1 cellular context compared by ENCODE assay signal in genomic region chr2:7031424-7032245, GRCh38.
TF ChIP-seq lines count a peak whose summit lies in the region.

No MANE protein-coding gene starts in this region.

TF ChIP-seq in HepG2, 621 proteins besides CTCF, POLR2A, EP300 and RAD21 (continued from another document and continues in another):
- no peak for TF ChIP-seq NONO (IDR thresholded peaks at IDR 0.05)
- TF ChIP-seq NONO (CRISPR knock-in tag; conservative IDR thresholded peaks at IDR 0.05): peak; percentile 96
- TF ChIP-seq KDM2A (CRISPR knock-in tag; IDR thresholded peaks at IDR 0.05; ENCODE audit: borderline replicate concordance, low read depth): peak; percentile 91
- peak; percentile 97 for TF ChIP-seq ZNF644 (CRISPR knock-in tag; IDR thresholded peaks at IDR 0.05; ENCODE audit: low read depth)
- TF ChIP-seq, protein P1, sequence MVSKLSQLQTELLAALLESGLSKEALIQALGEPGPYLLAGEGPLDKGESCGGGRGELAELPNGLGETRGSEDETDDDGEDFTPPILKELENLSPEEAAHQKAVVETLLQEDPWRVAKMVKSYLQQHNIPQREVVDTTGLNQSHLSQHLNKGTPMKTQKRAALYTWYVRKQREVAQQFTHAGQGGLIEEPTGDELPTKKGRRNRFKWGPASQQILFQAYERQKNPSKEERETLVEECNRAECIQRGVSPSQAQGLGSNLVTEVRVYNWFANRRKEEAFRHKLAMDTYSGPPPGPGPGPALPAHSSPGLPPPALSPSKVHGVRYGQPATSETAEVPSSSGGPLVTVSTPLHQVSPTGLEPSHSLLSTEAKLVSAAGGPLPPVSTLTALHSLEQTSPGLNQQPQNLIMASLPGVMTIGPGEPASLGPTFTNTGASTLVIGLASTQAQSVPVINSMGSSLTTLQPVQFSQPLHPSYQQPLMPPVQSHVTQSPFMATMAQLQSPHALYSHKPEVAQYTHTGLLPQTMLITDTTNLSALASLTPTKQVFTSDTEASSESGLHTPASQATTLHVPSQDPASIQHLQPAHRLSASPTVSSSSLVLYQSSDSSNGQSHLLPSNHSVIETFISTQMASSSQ (IDR thresholded peaks at IDR 0.05; ENCODE audit: low read depth): peak; percentile 45; the same call in 1 of the 2 replicates
- TF ChIP-seq, protein P1 (CRISPR knock-in tag; IDR thresholded peaks at IDR 0.05; ENCODE audit: borderline replicate concordance): peak; percentile 54; the same call in 1 of the 2 replicates
- no peak for TF ChIP-seq SP4 (CRISPR knock-in tag; IDR thresholded peaks at IDR 0.05)
- TF ChIP-seq CBX2 (IDR thresholded peaks at IDR 0.05; ENCODE audit: low read depth, low read length): no peak
- no peak for TF ChIP-seq CBX2 (CRISPR knock-in tag; IDR thresholded peaks at IDR 0.05; ENCODE audit: low read depth)
- TF ChIP-seq, protein P2, sequence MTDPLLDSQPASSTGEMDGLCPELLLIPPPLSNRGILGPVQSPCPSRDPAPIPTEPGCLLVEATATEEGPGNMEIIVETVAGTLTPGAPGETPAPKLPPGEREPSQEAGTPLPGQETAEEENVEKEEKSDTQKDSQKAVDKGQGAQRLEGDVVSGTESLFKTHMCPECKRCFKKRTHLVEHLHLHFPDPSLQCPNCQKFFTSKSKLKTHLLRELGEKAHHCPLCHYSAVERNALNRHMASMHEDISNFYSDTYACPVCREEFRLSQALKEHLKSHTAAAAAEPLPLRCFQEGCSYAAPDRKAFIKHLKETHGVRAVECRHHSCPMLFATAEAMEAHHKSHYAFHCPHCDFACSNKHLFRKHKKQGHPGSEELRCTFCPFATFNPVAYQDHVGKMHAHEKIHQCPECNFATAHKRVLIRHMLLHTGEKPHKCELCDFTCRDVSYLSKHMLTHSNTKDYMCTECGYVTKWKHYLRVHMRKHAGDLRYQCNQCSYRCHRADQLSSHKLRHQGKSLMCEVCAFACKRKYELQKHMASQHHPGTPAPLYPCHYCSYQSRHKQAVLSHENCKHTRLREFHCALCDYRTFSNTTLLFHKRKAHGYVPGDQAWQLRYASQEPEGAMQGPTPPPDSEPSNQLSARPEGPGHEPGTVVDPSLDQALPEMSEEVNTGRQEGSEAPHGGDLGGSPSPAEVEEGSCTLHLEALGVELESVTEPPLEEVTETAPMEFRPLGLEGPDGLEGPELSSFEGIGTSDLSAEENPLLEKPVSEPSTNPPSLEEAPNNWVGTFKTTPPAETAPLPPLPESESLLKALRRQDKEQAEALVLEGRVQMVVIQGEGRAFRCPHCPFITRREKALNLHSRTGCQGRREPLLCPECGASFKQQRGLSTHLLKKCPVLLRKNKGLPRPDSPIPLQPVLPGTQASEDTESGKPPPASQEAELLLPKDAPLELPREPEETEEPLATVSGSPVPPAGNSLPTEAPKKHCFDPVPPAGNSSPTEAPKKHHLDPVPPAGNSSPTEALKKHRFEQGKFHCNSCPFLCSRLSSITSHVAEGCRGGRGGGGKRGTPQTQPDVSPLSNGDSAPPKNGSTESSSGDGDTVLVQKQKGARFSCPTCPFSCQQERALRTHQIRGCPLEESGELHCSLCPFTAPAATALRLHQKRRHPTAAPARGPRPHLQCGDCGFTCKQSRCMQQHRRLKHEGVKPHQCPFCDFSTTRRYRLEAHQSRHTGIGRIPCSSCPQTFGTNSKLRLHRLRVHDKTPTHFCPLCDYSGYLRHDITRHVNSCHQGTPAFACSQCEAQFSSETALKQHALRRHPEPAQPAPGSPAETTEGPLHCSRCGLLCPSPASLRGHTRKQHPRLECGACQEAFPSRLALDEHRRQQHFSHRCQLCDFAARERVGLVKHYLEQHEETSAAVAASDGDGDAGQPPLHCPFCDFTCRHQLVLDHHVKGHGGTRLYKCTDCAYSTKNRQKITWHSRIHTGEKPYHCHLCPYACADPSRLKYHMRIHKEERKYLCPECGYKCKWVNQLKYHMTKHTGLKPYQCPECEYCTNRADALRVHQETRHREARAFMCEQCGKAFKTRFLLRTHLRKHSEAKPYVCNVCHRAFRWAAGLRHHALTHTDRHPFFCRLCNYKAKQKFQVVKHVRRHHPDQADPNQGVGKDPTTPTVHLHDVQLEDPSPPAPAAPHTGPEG (CRISPR knock-in tag; IDR thresholded peaks at IDR 0.05): peak; percentile 59; the same call in 1 of the 2 replicates
- TF ChIP-seq CEBPG (CRISPR knock-in tag; IDR thresholded peaks at IDR 0.05): peak; percentile 100
- peak; percentile 96 for TF ChIP-seq ZNF772 (CRISPR knock-in tag; IDR thresholded peaks at IDR 0.05)
- TF ChIP-seq, protein P3, sequence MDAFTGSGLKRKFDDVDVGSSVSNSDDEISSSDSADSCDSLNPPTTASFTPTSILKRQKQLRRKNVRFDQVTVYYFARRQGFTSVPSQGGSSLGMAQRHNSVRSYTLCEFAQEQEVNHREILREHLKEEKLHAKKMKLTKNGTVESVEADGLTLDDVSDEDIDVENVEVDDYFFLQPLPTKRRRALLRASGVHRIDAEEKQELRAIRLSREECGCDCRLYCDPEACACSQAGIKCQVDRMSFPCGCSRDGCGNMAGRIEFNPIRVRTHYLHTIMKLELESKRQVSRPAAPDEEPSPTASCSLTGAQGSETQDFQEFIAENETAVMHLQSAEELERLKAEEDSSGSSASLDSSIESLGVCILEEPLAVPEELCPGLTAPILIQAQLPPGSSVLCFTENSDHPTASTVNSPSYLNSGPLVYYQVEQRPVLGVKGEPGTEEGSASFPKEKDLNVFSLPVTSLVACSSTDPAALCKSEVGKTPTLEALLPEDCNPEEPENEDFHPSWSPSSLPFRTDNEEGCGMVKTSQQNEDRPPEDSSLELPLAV (CRISPR knock-in tag; conservative IDR thresholded peaks at IDR 0.05; ENCODE audit: low read depth): no peak
- TF ChIP-seq, protein P4, sequence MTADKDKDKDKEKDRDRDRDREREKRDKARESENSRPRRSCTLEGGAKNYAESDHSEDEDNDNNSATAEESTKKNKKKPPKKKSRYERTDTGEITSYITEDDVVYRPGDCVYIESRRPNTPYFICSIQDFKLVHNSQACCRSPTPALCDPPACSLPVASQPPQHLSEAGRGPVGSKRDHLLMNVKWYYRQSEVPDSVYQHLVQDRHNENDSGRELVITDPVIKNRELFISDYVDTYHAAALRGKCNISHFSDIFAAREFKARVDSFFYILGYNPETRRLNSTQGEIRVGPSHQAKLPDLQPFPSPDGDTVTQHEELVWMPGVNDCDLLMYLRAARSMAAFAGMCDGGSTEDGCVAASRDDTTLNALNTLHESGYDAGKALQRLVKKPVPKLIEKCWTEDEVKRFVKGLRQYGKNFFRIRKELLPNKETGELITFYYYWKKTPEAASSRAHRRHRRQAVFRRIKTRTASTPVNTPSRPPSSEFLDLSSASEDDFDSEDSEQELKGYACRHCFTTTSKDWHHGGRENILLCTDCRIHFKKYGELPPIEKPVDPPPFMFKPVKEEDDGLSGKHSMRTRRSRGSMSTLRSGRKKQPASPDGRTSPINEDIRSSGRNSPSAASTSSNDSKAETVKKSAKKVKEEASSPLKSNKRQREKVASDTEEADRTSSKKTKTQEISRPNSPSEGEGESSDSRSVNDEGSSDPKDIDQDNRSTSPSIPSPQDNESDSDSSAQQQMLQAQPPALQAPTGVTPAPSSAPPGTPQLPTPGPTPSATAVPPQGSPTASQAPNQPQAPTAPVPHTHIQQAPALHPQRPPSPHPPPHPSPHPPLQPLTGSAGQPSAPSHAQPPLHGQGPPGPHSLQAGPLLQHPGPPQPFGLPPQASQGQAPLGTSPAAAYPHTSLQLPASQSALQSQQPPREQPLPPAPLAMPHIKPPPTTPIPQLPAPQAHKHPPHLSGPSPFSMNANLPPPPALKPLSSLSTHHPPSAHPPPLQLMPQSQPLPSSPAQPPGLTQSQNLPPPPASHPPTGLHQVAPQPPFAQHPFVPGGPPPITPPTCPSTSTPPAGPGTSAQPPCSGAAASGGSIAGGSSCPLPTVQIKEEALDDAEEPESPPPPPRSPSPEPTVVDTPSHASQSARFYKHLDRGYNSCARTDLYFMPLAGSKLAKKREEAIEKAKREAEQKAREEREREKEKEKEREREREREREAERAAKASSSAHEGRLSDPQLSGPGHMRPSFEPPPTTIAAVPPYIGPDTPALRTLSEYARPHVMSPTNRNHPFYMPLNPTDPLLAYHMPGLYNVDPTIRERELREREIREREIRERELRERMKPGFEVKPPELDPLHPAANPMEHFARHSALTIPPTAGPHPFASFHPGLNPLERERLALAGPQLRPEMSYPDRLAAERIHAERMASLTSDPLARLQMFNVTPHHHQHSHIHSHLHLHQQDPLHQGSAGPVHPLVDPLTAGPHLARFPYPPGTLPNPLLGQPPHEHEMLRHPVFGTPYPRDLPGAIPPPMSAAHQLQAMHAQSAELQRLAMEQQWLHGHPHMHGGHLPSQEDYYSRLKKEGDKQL (CRISPR knock-in tag; IDR thresholded peaks at IDR 0.05; ENCODE audit: low read depth): peak; percentile 92
- TF ChIP-seq TOE1 (CRISPR knock-in tag; IDR thresholded peaks at IDR 0.05): 0 out of 2 replicates have a peak, but pooled peaks have one; percentile 39
- TF ChIP-seq ETV5 (CRISPR knock-in tag; IDR thresholded peaks at IDR 0.05; ENCODE audit: borderline replicate concordance): peak; percentile 89; the same call in 1 of the 2 replicates
- no peak for TF ChIP-seq SMYD3 (CRISPR knock-in tag; IDR thresholded peaks at IDR 0.05)
- TF ChIP-seq ZNF124 (CRISPR knock-in tag; IDR thresholded peaks at IDR 0.05): peak; percentile 94
- TF ChIP-seq, protein P5, sequence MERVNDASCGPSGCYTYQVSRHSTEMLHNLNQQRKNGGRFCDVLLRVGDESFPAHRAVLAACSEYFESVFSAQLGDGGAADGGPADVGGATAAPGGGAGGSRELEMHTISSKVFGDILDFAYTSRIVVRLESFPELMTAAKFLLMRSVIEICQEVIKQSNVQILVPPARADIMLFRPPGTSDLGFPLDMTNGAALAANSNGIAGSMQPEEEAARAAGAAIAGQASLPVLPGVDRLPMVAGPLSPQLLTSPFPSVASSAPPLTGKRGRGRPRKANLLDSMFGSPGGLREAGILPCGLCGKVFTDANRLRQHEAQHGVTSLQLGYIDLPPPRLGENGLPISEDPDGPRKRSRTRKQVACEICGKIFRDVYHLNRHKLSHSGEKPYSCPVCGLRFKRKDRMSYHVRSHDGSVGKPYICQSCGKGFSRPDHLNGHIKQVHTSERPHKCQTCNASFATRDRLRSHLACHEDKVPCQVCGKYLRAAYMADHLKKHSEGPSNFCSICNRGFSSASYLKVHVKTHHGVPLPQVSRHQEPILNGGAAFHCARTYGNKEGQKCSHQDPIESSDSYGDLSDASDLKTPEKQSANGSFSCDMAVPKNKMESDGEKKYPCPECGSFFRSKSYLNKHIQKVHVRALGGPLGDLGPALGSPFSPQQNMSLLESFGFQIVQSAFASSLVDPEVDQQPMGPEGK (CRISPR knock-in tag; IDR thresholded peaks at IDR 0.05): peak; percentile 83
- TF ChIP-seq ZNF24 (IDR thresholded peaks at IDR 0.05): no peak
- TF ChIP-seq KDM5B (CRISPR knock-in tag; IDR thresholded peaks at IDR 0.05; ENCODE audit: borderline replicate concordance): peak; percentile 63; the same call in 1 of the 2 replicates
- no peak for TF ChIP-seq ZNF777 (CRISPR knock-in tag; IDR thresholded peaks at IDR 0.05)
- TF ChIP-seq, protein P6, sequence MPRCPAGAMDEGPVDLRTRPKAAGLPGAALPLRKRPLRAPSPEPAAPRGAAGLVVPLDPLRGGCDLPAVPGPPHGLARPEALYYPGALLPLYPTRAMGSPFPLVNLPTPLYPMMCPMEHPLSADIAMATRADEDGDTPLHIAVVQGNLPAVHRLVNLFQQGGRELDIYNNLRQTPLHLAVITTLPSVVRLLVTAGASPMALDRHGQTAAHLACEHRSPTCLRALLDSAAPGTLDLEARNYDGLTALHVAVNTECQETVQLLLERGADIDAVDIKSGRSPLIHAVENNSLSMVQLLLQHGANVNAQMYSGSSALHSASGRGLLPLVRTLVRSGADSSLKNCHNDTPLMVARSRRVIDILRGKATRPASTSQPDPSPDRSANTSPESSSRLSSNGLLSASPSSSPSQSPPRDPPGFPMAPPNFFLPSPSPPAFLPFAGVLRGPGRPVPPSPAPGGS (CRISPR knock-in tag; IDR thresholded peaks at IDR 0.05): no peak
- 0 out of 2 replicates have a peak, but pooled peaks have one; percentile 49 for TF ChIP-seq ZBTB42 (CRISPR knock-in tag; IDR thresholded peaks at IDR 0.05)
- TF ChIP-seq ETV6 (CRISPR knock-in tag; conservative IDR thresholded peaks at IDR 0.05): no peak
- TF ChIP-seq ZNF747 (CRISPR knock-in tag; IDR thresholded peaks at IDR 0.05; ENCODE audit: borderline replicate concordance): peak; percentile 91
- peak; percentile 98 for TF ChIP-seq ZNF331 (CRISPR knock-in tag; IDR thresholded peaks at IDR 0.05)
- peak; percentile 91 for TF ChIP-seq ZNF441 (CRISPR knock-in tag; IDR thresholded peaks at IDR 0.05; ENCODE audit: borderline replicate concordance)
- TF ChIP-seq, protein P7, sequence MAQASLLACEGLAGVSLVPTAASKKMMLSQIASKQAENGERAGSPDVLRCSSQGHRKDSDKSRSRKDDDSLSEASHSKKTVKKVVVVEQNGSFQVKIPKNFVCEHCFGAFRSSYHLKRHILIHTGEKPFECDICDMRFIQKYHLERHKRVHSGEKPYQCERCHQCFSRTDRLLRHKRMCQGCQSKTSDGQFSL (CRISPR knock-in tag; IDR thresholded peaks at IDR 0.05): no peak
- TF ChIP-seq RORA (CRISPR knock-in tag; IDR thresholded peaks at IDR 0.05): no peak
